ENCODE assay signal across 8 cellular contexts in genomic region chr17:42112552-42113176, GRCh38. TPM values are rescaled to one million over a fixed set of nuclear protein-coding genes. Genes with fewer than 3 reads are reported as not detected.
A peak's percentile ranks its signal among the peaks of the same experiment; 100 is the strongest.
DNase-seq lines count a peak whose midpoint lies in the region; ATAC-seq and TF ChIP-seq lines count a peak whose summit lies in the region.

TSS of gene DHX58 (minus strand) at chr17:42112714. CDS start at chr17:42111892, 822 bp downstream.

- H3K4me1 Mint-ChIP-seq in activated CD4-positive, alpha-beta T cell treated with anti-CD3 and anti-CD28 coated beads, Interleukin-2, amount 10 ng/mL, durations not matched to agents 7 days and 5 days: peaks cover 71% of the 10 kb centered on the region

- H3K4me3 Mint-ChIP-seq in activated CD4-positive, alpha-beta T cell treated with anti-CD3 and anti-CD28 coated beads, Interleukin-2, amount 10 ng/mL, durations not matched to agents 7 days and 5 days: peak within 1 kb of the TSS; percentile 80

- POLR2A ChIA-PET in activated CD4-positive, alpha-beta T cell treated with anti-CD3 and anti-CD28 coated beads, Interleukin-2, amount 10 ng/mL, durations not matched to agents 7 days and 5 days (lab: Charles Lee): interaction anchor here (0.6 to 1.8 kb wide), 5 partner anchors 20 to 230 kb away, joined by 3 to 7 read pairs (median 5); partner anchors contain the start of genes CNP and DNAJC7

- H3K9me3 Mint-ChIP-seq in activated CD4-positive, alpha-beta T cell treated with anti-CD3 and anti-CD28 coated beads, Interleukin-2, amount 10 ng/mL, durations not matched to agents 7 days and 5 days: no peaks in the 10 kb centered on the region

- peaks cover 43% of the 10 kb centered on the region for H3K36me3 Mint-ChIP-seq in activated CD4-positive, alpha-beta T cell treated with anti-CD3 and anti-CD28 coated beads, Interleukin-2, amount 10 ng/mL, durations not matched to agents 7 days and 5 days (ENCODE audit: low read depth)

- peak within 1 kb of the TSS; percentile 97 for H3K27ac Mint-ChIP-seq in activated CD4-positive, alpha-beta T cell treated with anti-CD3 and anti-CD28 coated beads, Interleukin-2, amount 10 ng/mL, durations not matched to agents 7 days and 5 days

- TF ChIP-seq POLR2A in GM10847 (IDR thresholded peaks at IDR 0.05; ENCODE audit: extremely low read depth, insufficient read length): peak; percentile 78

- CTCF ChIA-PET in activated CD4-positive, alpha-beta T cell treated with anti-CD3 and anti-CD28 coated beads, Interleukin-2, amount 10 ng/mL, durations not matched to agents 7 days and 5 days (lab: Charles Lee): interaction anchor here (0.6 to 8.5 kb wide), 12 partner anchors 15 to 220 kb away, joined by 3 to 71 read pairs (median 4); partner anchors contain the start of genes CNP, DNAJC7 and NKIRAS2

- peak; percentile 88 for DNase-seq in NCI-H2107 treated with DMSO at 0.1 percent for 48 hours (lab: John Stamatoyannopoulos, UW; ENCODE audit: unreplicated experiment)
- peak; percentile 90 for DNase-seq in activated CD4-positive, alpha-beta T cell treated with anti-CD3 and anti-CD28 coated beads, Interleukin-2, amount 10 ng/mL, durations not matched to agents 7 days and 5 days
- DNase-seq in dermis blood vessel endothelial cell: peak; percentile 91
- peak; percentile 71 for DNase-seq in midbrain (lab: John Stamatoyannopoulos, UW)
- DNase-seq in stimulated activated CD8-positive, alpha-beta memory T cell treated with anti-CD3 and anti-CD28 coated beads, Interleukin-7, amount 100 ng/mL, for 1 hour (ENCODE audit: low read depth in 2 of 2): peak; percentile 43 to 54
- DNase-seq in HuH-7 (ENCODE audit: low spot score): no peak

- peak; percentile 62 for ATAC-seq in HG02610 (IDR thresholded peaks at IDR 0.05; ENCODE audit: unreplicated experiment)

- H3K27me3 Mint-ChIP-seq in activated CD4-positive, alpha-beta T cell treated with anti-CD3 and anti-CD28 coated beads, Interleukin-2, amount 10 ng/mL, durations not matched to agents 7 days and 5 days: no peaks in the 10 kb centered on the region

RNA-seq across cellular contexts. Expression of gene DHX58, which starts in this region (rescaled TPM):
- 10 to 100 TPM; 52.4 to 54.3 TPM for total RNA-seq in activated CD4-positive, alpha-beta T cell treated with anti-CD3 and anti-CD28 coated beads, Interleukin-2, amount 10 ng/mL, durations not matched to agents 7 days and 5 days
- 6.9 and 10.6 TPM in 2 replicates for total RNA-seq in dermis blood vessel endothelial cell
